Comparison of ENCODE assay signal across 11 cellular contexts in the genomic region with DNA sequence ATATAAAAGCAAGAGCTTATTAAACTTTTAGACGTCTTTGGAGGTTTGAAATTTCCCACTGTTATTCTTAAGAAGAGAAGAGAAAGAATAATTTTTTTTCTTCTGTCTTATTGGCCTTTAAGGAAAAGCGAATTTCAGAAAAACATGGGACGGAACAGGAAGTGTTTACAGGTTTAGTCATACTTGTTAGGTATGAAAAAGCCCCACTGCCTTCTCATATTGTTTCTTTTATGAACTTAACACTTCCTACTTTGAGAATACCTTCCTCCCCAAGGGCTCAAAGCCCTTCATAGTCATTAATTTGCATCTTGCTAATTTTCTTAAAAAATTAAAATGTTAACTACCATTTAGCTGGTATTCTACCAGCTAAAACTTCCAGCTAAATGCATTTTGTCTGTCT.
DNase-seq lines count a peak whose midpoint lies in the region; ATAC-seq, FAIRE-seq and TF ChIP-seq lines count a peak whose summit lies in the region.
"Had no signal": no experiment of that assay in that cellular context is flagged by ENCODE, and none has a peak within 500 bp of the region (broad histone marks: within the 10 kb centered on the region; RNA-seq: fewer than 3 reads in every experiment).

No MANE protein-coding gene starts in this region.

- no peak overlapping the region for H3K27ac Mint-ChIP-seq in GM23338

- H3K27me3 Mint-ChIP-seq in GM23338 (ENCODE audit: insufficient read depth, low read depth, poor library complexity) = peaks cover 4% of the 10 kb centered on the region

- TF ChIP-seq CTCF in suprapubic skin (IDR thresholded peaks at IDR 0.05) = no peak
- TF ChIP-seq CTCF in GM23338 (conservative IDR thresholded peaks at IDR 0.05; ENCODE audit: low read depth in 2 of 2) = no peak

- H4K20me1 ChIP-seq in GM23338 (replicated peaks; ENCODE audit: insufficient read depth) = no peaks in the 10 kb centered on the region

- peaks cover 31% of the 10 kb centered on the region for H3K4me1 Mint-ChIP-seq in GM23338

- TF ChIP-seq POLR2A in suprapubic skin (IDR thresholded peaks at IDR 0.05) = no peak

- no peaks in the 10 kb centered on the region for H3F3A ChIP-seq in GM23338 (replicated peaks; ENCODE audit: low read depth)

- no peak for ATAC-seq in GM23338

- no peak for TF ChIP-seq EP300 in suprapubic skin (IDR thresholded peaks at IDR 0.05)

- no peaks in the 10 kb centered on the region for H3K9me2 ChIP-seq in GM23338 (ENCODE audit: insufficient read depth)

- H3K4me2 ChIP-seq in GM23338 = no peak overlapping the region

- no peaks in the 10 kb centered on the region for H3K36me3 Mint-ChIP-seq in GM23338 (ENCODE audit: low read depth)

- H3K4me3 Mint-ChIP-seq in GM23338 = no peak overlapping the region

- 53% methylated on average over 3 of the region's 3 CpGs for WGBS in suprapubic skin

- H3K9me3 ChIP-seq in suprapubic skin = no peaks in the 10 kb centered on the region

- H3K4me3 ChIP-seq in suprapubic skin (no peak overlapping the region), GM23338 (no peak overlapping the region)

- H3K4me1 ChIP-seq in suprapubic skin = peaks cover 42% of the 10 kb centered on the region
- 0 out of 2 replicates have a peak, but pooled peaks cover 3% of the 10 kb centered on the region for H3K4me1 ChIP-seq in GM23338 (ENCODE audit: insufficient read depth)

- peak overlapping the region; percentile 83 for H3K27ac ChIP-seq in epithelial cell of prostate
- peak overlapping the region; percentile 80 for H3K27ac ChIP-seq in suprapubic skin
- H3K27ac ChIP-seq in GM23338 (ENCODE audit: low read depth) = no peak overlapping the region

- FAIRE-seq in RCC 7860 (lab: Jason Lieb, UNC) = no peak
- FAIRE-seq: H1 had no signal

- H3K27me3 ChIP-seq in suprapubic skin = no peaks in the 10 kb centered on the region
- no peaks in the 10 kb centered on the region for H3K27me3 ChIP-seq in GM23338 (ENCODE audit: insufficient read depth)

- H2AFZ ChIP-seq in GM23338 = no peak overlapping the region

- DNase-seq in NOMO-1 treated with DMSO at 0.1 percent for 48 hours (lab: John Stamatoyannopoulos, UW; ENCODE audit: unreplicated experiment) = peak; percentile 23
- no peak for DNase-seq in NOMO-1 treated with dmso at 0.1 percent for 144 hours (lab: John Stamatoyannopoulos, UW; ENCODE audit: unreplicated experiment)
- DNase-seq in RCC 7860 (ENCODE audit: low spot score) = peak; percentile 9
- no peak for DNase-seq in epithelial cell of prostate (ENCODE audit: low read depth, low spot score)
- no peak for DNase-seq in suprapubic skin (ENCODE audit: low spot score in 2 of 2)
- no peak for DNase-seq in stimulated activated CD4-positive, alpha-beta T cell treated with anti-CD3 and anti-CD28 coated beads, Interleukin-4, amount 100 ng/mL, for 1 hour
- DNase-seq in GM23338 (ENCODE audit: low spot score) = no peak
- DNase-seq in stimulated activated CD4-positive, alpha-beta T cell treated with anti-CD3 and anti-CD28 coated beads, Interleukin-2, amount 100 ng/mL, for 24 hours = no peak
- DNase-seq: 8988T, anterior cingulate cortex had no signal

- H3K9me3 Mint-ChIP-seq in GM23338 = no peaks in the 10 kb centered on the region

- H3K79me2 ChIP-seq in GM23338 (replicated peaks; ENCODE audit: insufficient read depth) = peaks cover 16% of the 10 kb centered on the region; the same call in 1 of the 2 replicates

- H3K36me3 ChIP-seq in suprapubic skin (no peaks in the 10 kb centered on the region), GM23338 (ENCODE audit: insufficient read depth) (no peaks in the 10 kb centered on the region)

TF ChIP-seq in GM23338, 12 proteins besides CTCF, POLR2A, EP300 and RAD21 (continues in another document):
- no peak for TF ChIP-seq EZH2 (IDR thresholded peaks at IDR 0.05; ENCODE audit: low read depth, unreplicated experiment)
- TF ChIP-seq NANOG (IDR thresholded peaks at IDR 0.05; ENCODE audit: borderline replicate concordance) = no peak
- no peak for TF ChIP-seq JUNB (IDR thresholded peaks at IDR 0.05; ENCODE audit: unreplicated experiment)
- no peak for TF ChIP-seq CREB1 (CRISPR knock-in tag; IDR thresholded peaks at IDR 0.05; ENCODE audit: low read depth)
- no peak for TF ChIP-seq ZNF114 (CRISPR knock-in tag; IDR thresholded peaks at IDR 0.05)
- TF ChIP-seq ZNF331 (CRISPR knock-in tag; IDR thresholded peaks at IDR 0.05; ENCODE audit: low read depth) = no peak
- TF ChIP-seq, protein P1, sequence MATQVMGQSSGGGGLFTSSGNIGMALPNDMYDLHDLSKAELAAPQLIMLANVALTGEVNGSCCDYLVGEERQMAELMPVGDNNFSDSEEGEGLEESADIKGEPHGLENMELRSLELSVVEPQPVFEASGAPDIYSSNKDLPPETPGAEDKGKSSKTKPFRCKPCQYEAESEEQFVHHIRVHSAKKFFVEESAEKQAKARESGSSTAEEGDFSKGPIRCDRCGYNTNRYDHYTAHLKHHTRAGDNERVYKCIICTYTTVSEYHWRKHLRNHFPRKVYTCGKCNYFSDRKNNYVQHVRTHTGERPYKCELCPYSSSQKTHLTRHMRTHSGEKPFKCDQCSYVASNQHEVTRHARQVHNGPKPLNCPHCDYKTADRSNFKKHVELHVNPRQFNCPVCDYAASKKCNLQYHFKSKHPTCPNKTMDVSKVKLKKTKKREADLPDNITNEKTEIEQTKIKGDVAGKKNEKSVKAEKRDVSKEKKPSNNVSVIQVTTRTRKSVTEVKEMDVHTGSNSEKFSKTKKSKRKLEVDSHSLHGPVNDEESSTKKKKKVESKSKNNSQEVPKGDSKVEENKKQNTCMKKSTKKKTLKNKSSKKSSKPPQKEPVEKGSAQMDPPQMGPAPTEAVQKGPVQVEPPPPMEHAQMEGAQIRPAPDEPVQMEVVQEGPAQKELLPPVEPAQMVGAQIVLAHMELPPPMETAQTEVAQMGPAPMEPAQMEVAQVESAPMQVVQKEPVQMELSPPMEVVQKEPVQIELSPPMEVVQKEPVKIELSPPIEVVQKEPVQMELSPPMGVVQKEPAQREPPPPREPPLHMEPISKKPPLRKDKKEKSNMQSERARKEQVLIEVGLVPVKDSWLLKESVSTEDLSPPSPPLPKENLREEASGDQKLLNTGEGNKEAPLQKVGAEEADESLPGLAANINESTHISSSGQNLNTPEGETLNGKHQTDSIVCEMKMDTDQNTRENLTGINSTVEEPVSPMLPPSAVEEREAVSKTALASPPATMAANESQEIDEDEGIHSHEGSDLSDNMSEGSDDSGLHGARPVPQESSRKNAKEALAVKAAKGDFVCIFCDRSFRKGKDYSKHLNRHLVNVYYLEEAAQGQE (IDR thresholded peaks at IDR 0.05; ENCODE audit: unreplicated experiment) = no peak
- TF ChIP-seq, protein P2, sequence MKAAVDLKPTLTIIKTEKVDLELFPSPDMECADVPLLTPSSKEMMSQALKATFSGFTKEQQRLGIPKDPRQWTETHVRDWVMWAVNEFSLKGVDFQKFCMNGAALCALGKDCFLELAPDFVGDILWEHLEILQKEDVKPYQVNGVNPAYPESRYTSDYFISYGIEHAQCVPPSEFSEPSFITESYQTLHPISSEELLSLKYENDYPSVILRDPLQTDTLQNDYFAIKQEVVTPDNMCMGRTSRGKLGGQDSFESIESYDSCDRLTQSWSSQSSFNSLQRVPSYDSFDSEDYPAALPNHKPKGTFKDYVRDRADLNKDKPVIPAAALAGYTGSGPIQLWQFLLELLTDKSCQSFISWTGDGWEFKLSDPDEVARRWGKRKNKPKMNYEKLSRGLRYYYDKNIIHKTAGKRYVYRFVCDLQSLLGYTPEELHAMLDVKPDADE (IDR thresholded peaks at IDR 0.05) = no peak
- TF ChIP-seq STAT1 (IDR thresholded peaks at IDR 0.05; ENCODE audit: unreplicated experiment) = no peak
- TF ChIP-seq EZH2phosphoT487 (IDR thresholded peaks at IDR 0.05; ENCODE audit: unreplicated experiment) = no peak
- no peak for TF ChIP-seq POLR2AphosphoS5 (IDR thresholded peaks at IDR 0.05; ENCODE audit: low read depth)

Comparison
In these comparisons a context has a peak if more than half of its experiments do, and no peak if none do; other contexts are left out.
1. DNase-seq: peak in NOMO-1 treated with DMSO at 0.1 percent for 48 hours (single experiment) and RCC 7860 (single experiment); none in NOMO-1 treated with dmso at 0.1 percent for 144 hours (single experiment), epithelial cell of prostate (single experiment), suprapubic skin (0 of 2), stimulated activated CD4-positive, alpha-beta T cell treated with anti-CD3 and anti-CD28 coated beads, Interleukin-4, amount 100 ng/mL, for 1 hour (single experiment), GM23338 (single experiment) and stimulated activated CD4-positive, alpha-beta T cell treated with anti-CD3 and anti-CD28 coated beads, Interleukin-2, amount 100 ng/mL, for 24 hours (0 of 2).